13 cellular contexts compared by ENCODE assay signal in genomic region chr1:231683439-231684165, GRCh38. TPM values are rescaled to one million over a fixed set of nuclear protein-coding genes. Genes with fewer than 3 reads are reported as not detected.
DNase-seq lines count a peak whose midpoint lies in the region; ATAC-seq lines count a peak whose summit lies in the region.
"Had no signal": no experiment of that assay in that cellular context is flagged by ENCODE, and none has a peak within 500 bp of the region (broad histone marks: within the 10 kb centered on the region; RNA-seq: fewer than 3 reads in every experiment).

No MANE protein-coding gene starts in this region.

- H3K27ac Mint-ChIP-seq in stimulated activated naive B cell treated with anti-CD40 and anti-IgM and Interleukin-4, amounts not matched to agents 10 μg/mL and 1 μg/mL and 100 μg/mL, for 72 hours, result no peak overlapping the region
- H3K27ac Mint-ChIP-seq in T-cell, result no peak overlapping the region
- H3K27ac Mint-ChIP-seq: CD8-positive, alpha-beta T cell; neural progenitor cell had no signal

- ATAC-seq in left colon (peak; percentile 20), GM21786 (IDR thresholded peaks at IDR 0.05; ENCODE audit: unreplicated experiment) (no peak), T-cell (replicated peaks in 1 of 4) (no peak)
- no peak for ATAC-seq in stimulated activated naive B cell treated with anti-CD40 and anti-IgM and Interleukin-4, amounts not matched to agents 10 μg/mL and 1 μg/mL and 100 μg/mL, for 72 hours (replicated peaks)
- ATAC-seq: CD8-positive, alpha-beta T cell; left lung had no signal

- peaks cover 6 to 11% of the 10 kb centered on the region in 2 donors for H3K36me3 Mint-ChIP-seq in stimulated activated naive B cell treated with anti-CD40 and anti-IgM and Interleukin-4, amounts not matched to agents 10 μg/mL and 1 μg/mL and 100 μg/mL, for 72 hours
- H3K36me3 Mint-ChIP-seq in T-cell, result peaks cover 19% of the 10 kb centered on the region

- POLR2A ChIA-PET in T-cell (lab: Charles Lee), result no interaction called here

- no peak overlapping the region for H3K4me3 Mint-ChIP-seq in stimulated activated naive B cell treated with anti-CD40 and anti-IgM and Interleukin-4, amounts not matched to agents 10 μg/mL and 1 μg/mL and 100 μg/mL, for 72 hours
- H3K4me3 Mint-ChIP-seq in T-cell, result no peak overlapping the region
- H3K4me3 Mint-ChIP-seq: CD8-positive, alpha-beta T cell; neural progenitor cell had no signal

- DNase-seq in DMS53 (lab: John Stamatoyannopoulos, UW) (peak; percentile 91), NCI-H1092 (lab: John Stamatoyannopoulos, UW) (peak; percentile 83), NCI-H748 treated with DMSO at 0.1 percent for 48 hours (lab: John Stamatoyannopoulos, UW) (peak; percentile 91), left colon (no peak), KBM-7 (no peak), T-cell (no peak)
- DNase-seq in stimulated activated naive B cell treated with anti-CD40 and anti-IgM and Interleukin-4, amounts not matched to agents 10 μg/mL and 1 μg/mL and 100 μg/mL, for 72 hours, result no peak
- DNase-seq: CD8-positive, alpha-beta T cell; left lung; NCI-H524 treated with DMSO at 0.1 percent for 48 hours; testis had no signal

- CTCF ChIA-PET in T-cell (lab: Charles Lee), result no interaction called here

- in situ Hi-C loops in KBM-7 (cut with MboI; ENCODE audit: low pct_unique_long_range_greater_than_20kb, low sequenced_read_pairs), result no loop called here

- intact Hi-C loops in left colon (cut with DNase I, micrococcal nuclease), result no loop called here

- H3K4me1 Mint-ChIP-seq in stimulated activated naive B cell treated with anti-CD40 and anti-IgM and Interleukin-4, amounts not matched to agents 10 μg/mL and 1 μg/mL and 100 μg/mL, for 72 hours, result no peaks in the 10 kb centered on the region
- peaks cover 9 to 16% (median 10%) of the 10 kb centered on the region in 3 donors for H3K4me1 Mint-ChIP-seq in T-cell
- H3K4me1 Mint-ChIP-seq: neural progenitor cell had no signal

- peaks cover 7 to 10% of the 10 kb centered on the region in 2 donors for H3K9me3 Mint-ChIP-seq in stimulated activated naive B cell treated with anti-CD40 and anti-IgM and Interleukin-4, amounts not matched to agents 10 μg/mL and 1 μg/mL and 100 μg/mL, for 72 hours
- H3K9me3 Mint-ChIP-seq in T-cell, result peaks cover 0 to 7% (median 5%) of the 10 kb centered on the region in 3 donors

- peaks cover 49 to 65% of the 10 kb centered on the region in 2 donors for H3K27me3 Mint-ChIP-seq in stimulated activated naive B cell treated with anti-CD40 and anti-IgM and Interleukin-4, amounts not matched to agents 10 μg/mL and 1 μg/mL and 100 μg/mL, for 72 hours
- H3K27me3 Mint-ChIP-seq in T-cell, result no peaks in the 10 kb centered on the region

RNA-seq across cellular contexts. Expression of gene DISC1, which starts 57.0 kb away (rescaled TPM):
- total RNA-seq in left colon (10 to 100 TPM in 1 of 2 donors, 1 to 10 TPM in 1; 9.2 to 12.8 TPM), T-cell (10 to 100 TPM; 12.9 to 37.0 (median 14.6) TPM)

Comparison
In these comparisons a context has a peak if more than half of its experiments do, and no peak if none do; other contexts are left out.
1. DNase-seq: peak in DMS53 (single experiment), NCI-H1092 (single experiment) and NCI-H748 treated with DMSO at 0.1 percent for 48 hours (single experiment); none in left colon (0 of 2), KBM-7 (single experiment), stimulated activated naive B cell treated with anti-CD40 and anti-IgM and Interleukin-4, amounts not matched to agents 10 μg/mL and 1 μg/mL and 100 μg/mL, for 72 hours (single experiment) and T-cell (0 of 34).